ENCODE assay signal across 17 cellular contexts in the genomic region with DNA sequence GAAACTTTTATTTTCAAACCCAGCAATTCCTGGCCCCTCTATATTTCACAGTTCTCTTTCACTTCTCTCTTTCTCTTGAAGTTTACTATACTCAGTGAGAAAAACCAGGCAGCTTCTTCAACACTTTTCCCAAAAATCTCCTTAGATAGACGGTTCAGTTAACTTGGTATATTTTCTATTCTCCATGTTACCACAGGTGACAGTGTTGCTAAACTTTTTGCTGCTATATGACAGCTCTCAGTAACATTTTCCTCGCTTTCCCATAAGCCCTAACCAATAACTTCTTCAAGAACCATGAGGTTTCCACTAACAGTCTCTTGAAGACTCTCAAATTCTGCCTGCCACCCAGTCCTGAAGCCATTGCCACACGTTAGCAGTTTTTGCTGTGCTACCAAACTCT. TPM values are rescaled to one million over a fixed set of nuclear protein-coding genes. Genes with fewer than 3 reads are reported as not detected.
DNase-seq lines count a peak whose midpoint lies in the region; ATAC-seq and TF ChIP-seq lines count a peak whose summit lies in the region.
"Had no signal": no experiment of that assay in that cellular context is flagged by ENCODE, and none has a peak within 500 bp of the region (broad histone marks: within the 10 kb centered on the region; RNA-seq: fewer than 3 reads in every experiment).

No MANE protein-coding gene starts in this region.

- CTCF ChIA-PET in BJ (lab: Yijun Ruan, JAX) = interaction anchor here (0.8 to 1.9 kb wide), 5 partner anchors 11 to 539 kb away, joined by 3 to 6 read pairs (median 4); no protein-coding TSS in a partner anchor

- DNase-seq in BJ (ENCODE audit: low read depth) (no peak), H7 (peak; percentile 7), SW480 (ENCODE audit: low spot score) (peak; percentile 9), esophagus muscularis mucosa (ENCODE audit: extremely low spot score) (peak; percentile 64), epidermal melanocyte (ENCODE audit: insufficient read length, low spot score) (no peak), GM19238 (ENCODE audit: insufficient read length, low spot score) (no peak)
- no peak for DNase-seq in activated T-cell treated with anti-CD3 and anti-CD28 coated beads, Interleukin-2, amount 50 U/mL, for 24 hours
- DNase-seq: activated CD4-positive, alpha-beta memory T cell treated with anti-CD3 and anti-CD28 coated beads, Interleukin-2, amount 10 ng/mL, durations not matched to agents 7 days and 5 days; activated naive CD8-positive, alpha-beta T cell treated with anti-CD3 and anti-CD28 coated beads, Interleukin-2, amount 10 ng/mL, durations not matched to agents 7 days and 5 days; activated T-cell treated with anti-CD3 and anti-CD28 coated beads, Interleukin-2, amount 50 U/mL, for 72 hours; AML-193; effector CD4-positive, alpha-beta T cell; left colon; stimulated activated CD4-positive, alpha-beta T cell treated with anti-CD3 and anti-CD28 coated beads, Interleukin-4, amount 100 ng/mL, for 1 hour had no signal

- 64% methylated on average over 3 of the region's 3 CpGs for WGBS in esophagus muscularis mucosa

- H3K27me3 ChIP-seq in BJ (ENCODE audit: control insufficient read depth, insufficient read depth, low read length) = no peaks in the 10 kb centered on the region
- no peaks in the 10 kb centered on the region; the same call in 1 of the 2 replicates for H3K27me3 ChIP-seq in H7 (ENCODE audit: control insufficient read depth, insufficient read depth, low read length)
- peaks cover 0 to 9% (median 0%) of the 10 kb centered on the region in 4 donors for H3K27me3 ChIP-seq in esophagus muscularis mucosa
- H3K27me3 ChIP-seq: neutrophil had no signal

- POLR2A ChIA-PET in BJ (lab: Charles Lee) = no interaction called here

- no peaks in the 10 kb centered on the region for H3K36me3 Mint-ChIP-seq in activated T-cell treated with anti-CD3 and anti-CD28 coated beads, Interleukin-2, amount 50 U/mL, for 24 hours (ENCODE audit: low read depth)
- H3K36me3 Mint-ChIP-seq: activated naive CD8-positive, alpha-beta T cell treated with anti-CD3 and anti-CD28 coated beads, Interleukin-2, amount 10 ng/mL, durations not matched to agents 7 days and 5 days had no signal

- H3K4me3 Mint-ChIP-seq in activated T-cell treated with anti-CD3 and anti-CD28 coated beads, Interleukin-2, amount 50 U/mL, for 24 hours = no peak overlapping the region
- H3K4me3 Mint-ChIP-seq: activated CD4-positive, alpha-beta memory T cell treated with anti-CD3 and anti-CD28 coated beads, Interleukin-2, amount 10 ng/mL, durations not matched to agents 7 days and 5 days; activated naive CD8-positive, alpha-beta T cell treated with anti-CD3 and anti-CD28 coated beads, Interleukin-2, amount 10 ng/mL, durations not matched to agents 7 days and 5 days; activated T-cell treated with anti-CD3 and anti-CD28 coated beads, Interleukin-2, amount 50 U/mL, for 72 hours had no signal

- H3K4me1 ChIP-seq in esophagus muscularis mucosa = no peaks in the 10 kb centered on the region

- H3K27me3 Mint-ChIP-seq in activated T-cell treated with anti-CD3 and anti-CD28 coated beads, Interleukin-2, amount 50 U/mL, for 24 hours = peaks cover 2% of the 10 kb centered on the region

- no peak overlapping the region for H3K27ac ChIP-seq in esophagus muscularis mucosa (replicated peaks in 1 of 4)
- H3K27ac ChIP-seq: neutrophil, SK-N-MC had no signal

- H3K27ac Mint-ChIP-seq in activated T-cell treated with anti-CD3 and anti-CD28 coated beads, Interleukin-2, amount 50 U/mL, for 24 hours = no peak overlapping the region
- H3K27ac Mint-ChIP-seq: activated CD4-positive, alpha-beta memory T cell treated with anti-CD3 and anti-CD28 coated beads, Interleukin-2, amount 10 ng/mL, durations not matched to agents 7 days and 5 days; activated naive CD8-positive, alpha-beta T cell treated with anti-CD3 and anti-CD28 coated beads, Interleukin-2, amount 10 ng/mL, durations not matched to agents 7 days and 5 days; activated T-cell treated with anti-CD3 and anti-CD28 coated beads, Interleukin-2, amount 50 U/mL, for 72 hours had no signal

- ATAC-seq in GM21367 (IDR thresholded peaks at IDR 0.05; ENCODE audit: unreplicated experiment) = no peak
- ATAC-seq: activated T-cell treated with anti-CD3 and anti-CD28 coated beads, Interleukin-2, amount 50 U/mL, for 72 hours; left colon had no signal

- TF ChIP-seq POLR2A in esophagus muscularis mucosa (IDR thresholded peaks at IDR 0.05; ENCODE audit: low read depth) = no peak

- H3K4me1 Mint-ChIP-seq in activated T-cell treated with anti-CD3 and anti-CD28 coated beads, Interleukin-2, amount 50 U/mL, for 24 hours (ENCODE audit: low read depth) = no peaks in the 10 kb centered on the region
- H3K4me1 Mint-ChIP-seq: activated CD4-positive, alpha-beta memory T cell treated with anti-CD3 and anti-CD28 coated beads, Interleukin-2, amount 10 ng/mL, durations not matched to agents 7 days and 5 days; activated naive CD8-positive, alpha-beta T cell treated with anti-CD3 and anti-CD28 coated beads, Interleukin-2, amount 10 ng/mL, durations not matched to agents 7 days and 5 days had no signal

- no peaks in the 10 kb centered on the region for H3K9me3 Mint-ChIP-seq in activated T-cell treated with anti-CD3 and anti-CD28 coated beads, Interleukin-2, amount 50 U/mL, for 24 hours
- H3K9me3 Mint-ChIP-seq: activated CD4-positive, alpha-beta memory T cell treated with anti-CD3 and anti-CD28 coated beads, Interleukin-2, amount 10 ng/mL, durations not matched to agents 7 days and 5 days; activated naive CD8-positive, alpha-beta T cell treated with anti-CD3 and anti-CD28 coated beads, Interleukin-2, amount 10 ng/mL, durations not matched to agents 7 days and 5 days; activated T-cell treated with anti-CD3 and anti-CD28 coated beads, Interleukin-2, amount 50 U/mL, for 72 hours had no signal

- H3K36me3 ChIP-seq in BJ (ENCODE audit: control insufficient read depth, insufficient read depth, low read length) (no peaks in the 10 kb centered on the region), H7 (replicated peaks; ENCODE audit: control insufficient read depth, insufficient read depth, low read length) (no peaks in the 10 kb centered on the region), esophagus muscularis mucosa (no peaks in the 10 kb centered on the region)
- H3K36me3 ChIP-seq: neutrophil had no signal

- no peaks in the 10 kb centered on the region for H3K9me3 ChIP-seq in esophagus muscularis mucosa
- H3K9me3 ChIP-seq: neutrophil had no signal

- intact Hi-C loops in esophagus muscularis mucosa (cut with DNase I) = no loop called here

- H3K4me3 ChIP-seq in BJ (ENCODE audit: low read depth, low read length) (no peak overlapping the region), H7 (ENCODE audit: insufficient read depth, low read depth, low read length) (no peak overlapping the region), esophagus muscularis mucosa (no peak overlapping the region)
- H3K4me3 ChIP-seq: SK-N-MC had no signal

- no peak for TF ChIP-seq EP300 in esophagus muscularis mucosa (IDR thresholded peaks at IDR 0.05)

- peak; percentile 25; the same call in 1 of the 2 replicates for TF ChIP-seq CTCF in BJ (IDR thresholded peaks at IDR 0.05; ENCODE audit: insufficient read depth, low read depth, low read length)
- no peak for TF ChIP-seq CTCF in esophagus muscularis mucosa (IDR thresholded peaks at IDR 0.05)

RNA-seq across cellular contexts. Expression of a gene that starts 45.8 kb away (rescaled TPM):
- 241 and 308 TPM in 2 replicates for polyA plus RNA-seq in BJ (2011; rRNA removed)
- polyA minus RNA-seq in BJ (2011; rRNA and poly(A)+ RNA removed) = 105 and 163 TPM in 2 replicates
- 2.4 and 4.0 TPM in 2 replicates for total RNA-seq in H7 (2014; rRNA removed; shearing (Covaris generic))
- total RNA-seq in esophagus muscularis mucosa = 100 to 1,000 TPM; 133 to 281 (median 197) TPM

Comparison
In these comparisons a context has a peak if more than half of its experiments do, and no peak if none do; other contexts are left out.
1. DNase-seq: peak in H7 (single experiment), SW480 (single experiment) and esophagus muscularis mucosa (single experiment); none in BJ (single experiment), activated T-cell treated with anti-CD3 and anti-CD28 coated beads, Interleukin-2, amount 50 U/mL, for 24 hours (single experiment), epidermal melanocyte (single experiment) and GM19238 (single experiment).
2. RNA of a gene that starts 45.8 kb away (total RNA-seq): 133 to 281 TPM in esophagus muscularis mucosa; 2.4 to 4.0 TPM in H7; every median in the first group is over 10 times any median in the second.